In the genomic region with DNA sequence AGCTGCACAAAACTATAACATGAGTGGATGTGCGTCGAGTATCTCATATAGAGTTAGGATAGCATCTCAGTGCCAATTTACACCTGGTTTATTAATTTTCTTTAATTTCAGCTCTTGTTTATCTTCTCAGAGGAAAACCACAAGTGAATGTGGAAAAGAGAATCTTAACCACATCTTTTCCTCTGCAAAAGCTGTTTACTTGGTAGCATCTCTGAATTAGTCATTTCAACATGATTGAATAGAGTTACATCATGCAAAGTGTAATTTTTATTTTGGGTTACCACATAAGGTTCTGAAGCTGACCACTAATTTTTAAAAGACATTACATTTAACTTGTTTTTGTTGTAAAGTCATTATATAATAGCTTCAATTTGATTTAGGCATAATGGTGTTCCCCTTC, we compare ENCODE assay signal across 1 cellular context.
A peak's percentile ranks its signal among the peaks of the same experiment; 100 is the strongest.
TF ChIP-seq lines count a peak whose summit lies in the region.

No MANE protein-coding gene starts in this region.

TF ChIP-seq in HepG2, 621 proteins besides CTCF, POLR2A, EP300 and RAD21:
- TF ChIP-seq RBFOX2 (IDR thresholded peaks at IDR 0.05; ENCODE audit: low read depth, low read length) (no peak), CEBPB (IDR thresholded peaks at IDR 0.05; ENCODE audit: borderline replicate concordance, low read depth, low read length) (peak; percentile 10; the same call in 1 of the 2 replicates), ZNF546 (CRISPR knock-in tag; conservative IDR thresholded peaks at IDR 0.05) (no peak)
